In genomic region chr12:50086148-50086547, GRCh38 we compare ENCODE assay signal across 1 cellular context.
TF ChIP-seq lines count a peak whose summit lies in the region.

No MANE protein-coding gene starts in this region.

TF ChIP-seq in HCT116, 20 proteins besides CTCF, POLR2A, EP300 and RAD21 (continued from another document):
- TF ChIP-seq REST (IDR thresholded peaks at IDR 0.05; ENCODE audit: low read depth), result no peak
- no peak for TF ChIP-seq SIN3A (IDR thresholded peaks at IDR 0.05; ENCODE audit: low read depth)
TF ChIP-seq in HCT116: peak in this region for 0.
